Comparison of ENCODE assay signal across 1 cellular context in genomic region chr17:40516581-40517285, GRCh38.
A peak's percentile ranks its signal among the peaks of the same experiment; 100 is the strongest.
TF ChIP-seq lines count a peak whose summit lies in the region.

No MANE protein-coding gene starts in this region.

TF ChIP-seq in K562, 482 proteins besides CTCF, POLR2A, EP300 and RAD21 (continued from another document and continues in another):
- TF ChIP-seq ZNF282 (CRISPR knock-in tag; IDR thresholded peaks at IDR 0.05) (no peak), ZNF445 (CRISPR knock-in tag; IDR thresholded peaks at IDR 0.05; ENCODE audit: low read depth) (no peak), TAF15 (IDR thresholded peaks at IDR 0.05; ENCODE audit: low read depth, low read length) (no peak), DMBX1 (CRISPR knock-in tag; IDR thresholded peaks at IDR 0.05; ENCODE audit: borderline replicate concordance) (peak; percentile 20; the same call in 1 of the 2 replicates), ZNF584 (CRISPR knock-in tag; IDR thresholded peaks at IDR 0.05; ENCODE audit: low read depth) (no peak), ZBTB5 (IDR thresholded peaks at IDR 0.05) (no peak), LARP7 (IDR thresholded peaks at IDR 0.05) (no peak), FOXK2 (conservative IDR thresholded peaks at IDR 0.05 in 1 of 2, IDR thresholded peaks at IDR 0.05 in 1 of 2; ENCODE audit: low read depth in 2 of 2) (no peak), HDGF (IDR thresholded peaks at IDR 0.05) (no peak), FOXJ2 (tag; IDR thresholded peaks at IDR 0.05) (no peak), THAP12 (CRISPR knock-in tag; IDR thresholded peaks at IDR 0.05) (no peak), E4F1 (CRISPR knock-in tag; IDR thresholded peaks at IDR 0.05; ENCODE audit: borderline replicate concordance) (no peak), SPI1 (IDR thresholded peaks at IDR 0.05; ENCODE audit: borderline replicate concordance, low read depth, low read length) (0 out of 2 replicates have a peak, but pooled peaks have one; percentile 50), PCBP2 (IDR thresholded peaks at IDR 0.05; ENCODE audit: low read depth, low read length, poor library complexity, severe bottlenecking) (no peak), TAF7 (tag; IDR thresholded peaks at IDR 0.05) (no peak), SAFB2 (IDR thresholded peaks at IDR 0.05; ENCODE audit: borderline replicate concordance, low read depth, low read length, severe bottlenecking) (no peak), NFIX (CRISPR knock-in tag; IDR thresholded peaks at IDR 0.05; ENCODE audit: low read depth) (no peak), STAT5B (CRISPR knock-in tag; IDR thresholded peaks at IDR 0.05) (no peak), ZFP30 (CRISPR knock-in tag; IDR thresholded peaks at IDR 0.05; ENCODE audit: borderline replicate concordance) (no peak), ZBTB11 (CRISPR knock-in tag; IDR thresholded peaks at IDR 0.05) (no peak), HDAC1 (IDR thresholded peaks at IDR 0.05) (peak in 1 of 2 experiments; percentile 66; a peak in 2 of 4 replicates), MBD1 (CRISPR knock-in tag; IDR thresholded peaks at IDR 0.05) (no peak), ZNF592 (IDR thresholded peaks at IDR 0.05) (peak; percentile 77; the same call in 1 of the 2 replicates), NFYB (IDR thresholded peaks at IDR 0.05; ENCODE audit: extremely low read depth, insufficient read length) (no peak), SOX6 (IDR thresholded peaks at IDR 0.05) (peak; percentile 84), FOXO4 (CRISPR knock-in tag; IDR thresholded peaks at IDR 0.05) (no peak), RFX7 (CRISPR knock-in tag; IDR thresholded peaks at IDR 0.05) (no peak), CHD1 (IDR thresholded peaks at IDR 0.05; ENCODE audit: low read length) (no peak), ZBTB33 (CRISPR knock-in tag; IDR thresholded peaks at IDR 0.05) (no peak), ZNF175 (CRISPR knock-in tag; IDR thresholded peaks at IDR 0.05; ENCODE audit: low read depth) (peak; percentile 86), MED1 (CRISPR knock-in tag; IDR thresholded peaks at IDR 0.05; ENCODE audit: borderline replicate concordance) (no peak), POLR2H (tag; IDR thresholded peaks at IDR 0.05; ENCODE audit: low read depth) (no peak), TBL1XR1 (IDR thresholded peaks at IDR 0.05; ENCODE audit: low read length in 2 of 2) (peak in 1 of 2 experiments; percentile 82; a peak in 2 of 4 replicates), TCFL5 (CRISPR knock-in tag; conservative IDR thresholded peaks at IDR 0.05) (no peak), BCOR (IDR thresholded peaks at IDR 0.05) (no peak), JUNB (CRISPR knock-in tag; conservative IDR thresholded peaks at IDR 0.05) (no peak), CCAR2 (IDR thresholded peaks at IDR 0.05; ENCODE audit: low read depth, low read length) (no peak), E2F8 (IDR thresholded peaks at IDR 0.05; ENCODE audit: low read depth, partially characterized antibody) (no peak)
